Comparison of ENCODE assay signal across 8 cellular contexts in genomic region chr17:78915872-78916632, GRCh38. TPM values are rescaled to one million over a fixed set of nuclear protein-coding genes. Genes with fewer than 3 reads are reported as not detected.
DNase-seq lines count a peak whose midpoint lies in the region; ATAC-seq, FAIRE-seq and TF ChIP-seq lines count a peak whose summit lies in the region.

No MANE protein-coding gene starts in this region.

- ATAC-seq in SK-N-SH treated with all-trans-retinoic acid at 6 μM for 48 hours, result peak; percentile 10; the same call in 1 of the 3 replicates
- no peak for ATAC-seq in stimulated activated effector memory CD8-positive, alpha-beta T cell treated with anti-CD3 and anti-CD28 coated beads, Interleukin-12 subunit alpha, Interleukin-12 subunit beta, amount 100 ng/mL, for 72 hours

- H2BK12ac ChIP-seq in trophoblast cell (ENCODE audit: low read length), result no peak overlapping the region

- H3K23ac ChIP-seq in trophoblast cell (ENCODE audit: low read length), result no peak overlapping the region

- no peak overlapping the region for H2BK120ac ChIP-seq in trophoblast cell (ENCODE audit: insufficient read depth, low read length, poor library complexity)

- in situ Hi-C loops in GM13977 (cut with MboI; ENCODE audit: low pct_unique_long_range_greater_than_20kb, low sequenced_read_pairs, unreplicated experiment), result no loop called here

- H3K4me2 ChIP-seq in trophoblast cell (ENCODE audit: low read length), result no peak overlapping the region

- TF ChIP-seq CTCF in fibroblast of the aortic adventitia (IDR thresholded peaks at IDR 0.05; ENCODE audit: insufficient read depth, low read length), result no peak
- no peak for TF ChIP-seq CTCF in GM13977 (IDR thresholded peaks at IDR 0.05; ENCODE audit: extremely low read depth, insufficient read depth, missing control alignments)

- H3K27ac ChIP-seq in trophoblast cell (ENCODE audit: low read depth, low read length), result no peak overlapping the region

- H3K18ac ChIP-seq in trophoblast cell (ENCODE audit: low read length), result peak overlapping the region; percentile 11

- peaks cover 4% of the 10 kb centered on the region for H3K79me1 ChIP-seq in trophoblast cell (ENCODE audit: low read length)

- no peak overlapping the region for H3K27ac Mint-ChIP-seq in stimulated activated effector memory CD8-positive, alpha-beta T cell treated with anti-CD3 and anti-CD28 coated beads, Interleukin-12 subunit alpha, Interleukin-12 subunit beta, amount 100 ng/mL, for 72 hours

- no peak overlapping the region for H3K14ac ChIP-seq in trophoblast cell (ENCODE audit: low read length)

- H3K9me3 Mint-ChIP-seq in stimulated activated effector memory CD8-positive, alpha-beta T cell treated with anti-CD3 and anti-CD28 coated beads, Interleukin-12 subunit alpha, Interleukin-12 subunit beta, amount 100 ng/mL, for 72 hours, result no peaks in the 10 kb centered on the region

- H4K91ac ChIP-seq in trophoblast cell (ENCODE audit: low read depth, low read length), result no peak overlapping the region

- no peaks in the 10 kb centered on the region for H3K36me3 Mint-ChIP-seq in stimulated activated effector memory CD8-positive, alpha-beta T cell treated with anti-CD3 and anti-CD28 coated beads, Interleukin-12 subunit alpha, Interleukin-12 subunit beta, amount 100 ng/mL, for 72 hours

- H3K4me1 Mint-ChIP-seq in stimulated activated effector memory CD8-positive, alpha-beta T cell treated with anti-CD3 and anti-CD28 coated beads, Interleukin-12 subunit alpha, Interleukin-12 subunit beta, amount 100 ng/mL, for 72 hours, result no peaks in the 10 kb centered on the region

- peaks cover 3% of the 10 kb centered on the region for H3K9me3 ChIP-seq in trophoblast cell (ENCODE audit: insufficient read depth, low read depth, low read length)

- no peak overlapping the region for H3K4me3 ChIP-seq in fibroblast of the aortic adventitia (ENCODE audit: low read depth, low read length)
- no peak overlapping the region for H3K4me3 ChIP-seq in trophoblast cell (ENCODE audit: low read depth, low read length)

- peak overlapping the region; percentile 32 for H2AK5ac ChIP-seq in trophoblast cell (ENCODE audit: low read length)

- FAIRE-seq in GM19239 (lab: Jason Lieb, UNC), result no peak

- no peak overlapping the region for H2AFZ ChIP-seq in trophoblast cell (ENCODE audit: insufficient read depth, low read length, poor library complexity)

- H3K4me3 Mint-ChIP-seq in stimulated activated effector memory CD8-positive, alpha-beta T cell treated with anti-CD3 and anti-CD28 coated beads, Interleukin-12 subunit alpha, Interleukin-12 subunit beta, amount 100 ng/mL, for 72 hours, result no peak overlapping the region

- H4K12ac ChIP-seq in trophoblast cell (ENCODE audit: low read depth, low read length), result no peak overlapping the region

- H3K4me1 ChIP-seq in trophoblast cell (ENCODE audit: control insufficient read depth in 1 of 2, insufficient read depth in 2 of 2, low read length in 2 of 2), result peaks cover 14% of the 10 kb centered on the region in 2 experiments

- no peak overlapping the region for H4K8ac ChIP-seq in trophoblast cell (ENCODE audit: low read depth, low read length)

- H3K27me3 ChIP-seq in trophoblast cell (ENCODE audit: insufficient read depth, low read length), result no peaks in the 10 kb centered on the region

- WGBS in trophoblast cell (ENCODE audit: extremely low coverage, insufficient coverage, insufficient read length), result no CpG with 5 or more reads among the region's 17 CpGs

- H2BK5ac ChIP-seq in trophoblast cell (ENCODE audit: low read depth, low read length, poor library complexity), result no peak overlapping the region

- H3K36me3 ChIP-seq in trophoblast cell (ENCODE audit: control insufficient read depth in 1 of 2, insufficient read depth in 2 of 2, low read length in 2 of 2), result peaks cover 4 to 6% of the 10 kb centered on the region in 2 experiments

- H3K4ac ChIP-seq in trophoblast cell (ENCODE audit: low read depth, low read length), result peak overlapping the region; percentile 37

- peaks cover 10% of the 10 kb centered on the region for H3K79me2 ChIP-seq in trophoblast cell (ENCODE audit: control insufficient read depth, insufficient read depth, low read length, poor library complexity)

- DNase-seq in ELR (ENCODE audit: low read depth) (peak; percentile 65), fibroblast of the aortic adventitia (ENCODE audit: low read depth) (peak; percentile 72), trophoblast cell (peak; percentile 43 to 65), NAMALWA (ENCODE audit: low spot score) (no peak), GM13977 (ENCODE audit: low spot score) (no peak), GM19239 (ENCODE audit: insufficient read length, low spot score) (no peak)
- DNase-seq in stimulated activated effector memory CD8-positive, alpha-beta T cell treated with anti-CD3 and anti-CD28 coated beads, Interleukin-12 subunit alpha, Interleukin-12 subunit beta, amount 100 ng/mL, for 72 hours (ENCODE audit: low spot score in 2 of 2), result no peak

- no peak overlapping the region for H3K9ac ChIP-seq in trophoblast cell (ENCODE audit: low read length)

TF ChIP-seq in SK-N-SH treated with all-trans-retinoic acid at 6 μM for 48 hours, 23 proteins besides CTCF, POLR2A, EP300 and RAD21:
- no peak for TF ChIP-seq PATZ1 (CRISPR knock-in tag; IDR thresholded peaks at IDR 0.05; ENCODE audit: borderline replicate concordance)
- TF ChIP-seq SNAI2 (CRISPR knock-in tag; IDR thresholded peaks at IDR 0.05), result no peak
- no peak for TF ChIP-seq OSR1 (CRISPR knock-in tag; IDR thresholded peaks at IDR 0.05)
- no peak for TF ChIP-seq ZNF8 (CRISPR knock-in tag; IDR thresholded peaks at IDR 0.05)
- TF ChIP-seq ZFP30 (CRISPR knock-in tag; IDR thresholded peaks at IDR 0.05), result no peak
- no peak for TF ChIP-seq TOX (CRISPR knock-in tag; IDR thresholded peaks at IDR 0.05; ENCODE audit: borderline replicate concordance)

RNA-seq across cellular contexts. Expression of gene TIMP2, which starts 9.1 kb away (rescaled TPM):
- 132 and 180 TPM in 2 replicates for total RNA-seq in fibroblast of the aortic adventitia (ENCODE audit: low replicate concordance)
- polyA plus RNA-seq in trophoblast cell (2013), result 53.1 and 56.6 TPM in 2 replicates

RNA-seq across cellular contexts. Expression of gene CEP295NL, which starts 13.1 kb away (rescaled TPM):
- 1.5 and 3.3 TPM in 2 replicates for total RNA-seq in fibroblast of the aortic adventitia (ENCODE audit: low replicate concordance)
- 0.18 and 0.19 TPM in 2 replicates for polyA plus RNA-seq in trophoblast cell (2013)

Comparison
In these comparisons a context has a peak if more than half of its experiments do, and no peak if none do; other contexts are left out.
1. DNase-seq: peak in ELR (single experiment), fibroblast of the aortic adventitia (single experiment) and trophoblast cell (2 of 2); none in NAMALWA (single experiment), stimulated activated effector memory CD8-positive, alpha-beta T cell treated with anti-CD3 and anti-CD28 coated beads, Interleukin-12 subunit alpha, Interleukin-12 subunit beta, amount 100 ng/mL, for 72 hours (0 of 2), GM13977 (single experiment) and GM19239 (single experiment).